In the genomic region with DNA sequence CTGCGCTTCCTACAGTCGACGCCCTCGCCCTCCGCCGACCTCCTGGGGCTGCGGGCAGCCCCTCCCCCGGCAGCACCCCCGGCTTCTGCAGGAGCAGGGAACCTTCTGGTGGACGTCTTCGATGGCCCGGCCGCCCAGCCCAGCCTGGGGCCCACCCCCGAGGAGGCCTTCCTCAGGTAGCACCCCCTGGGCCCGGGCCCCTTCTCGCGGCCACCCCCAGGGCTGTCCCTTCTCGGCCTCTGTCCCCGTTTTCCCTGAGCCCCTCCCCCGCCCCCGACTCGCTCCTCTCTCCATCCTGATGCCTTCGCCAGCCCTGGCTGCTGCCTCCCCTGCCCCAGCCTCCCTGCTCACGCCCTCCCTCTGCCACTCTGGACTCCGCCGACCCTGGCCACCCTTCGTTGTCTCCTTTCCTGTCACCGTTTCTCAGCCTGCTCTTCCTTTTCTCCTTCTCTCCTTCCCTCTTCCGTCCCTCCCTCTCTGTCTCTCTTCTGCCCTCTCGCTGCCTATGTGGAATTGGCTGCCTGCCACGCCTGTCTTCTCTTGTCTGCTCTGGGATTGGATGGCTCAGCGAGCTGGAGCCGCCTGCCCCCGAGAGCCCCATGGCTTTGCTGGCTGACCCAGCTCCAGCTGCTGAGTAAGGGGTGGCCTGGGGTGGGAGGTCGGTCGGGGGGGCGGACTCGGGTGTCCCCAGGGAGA, we compare ENCODE assay signal across 8 cellular contexts. TPM values are rescaled to one million over a fixed set of nuclear protein-coding genes. Genes with fewer than 3 reads are reported as not detected.
DNase-seq lines count a peak whose midpoint lies in the region; ATAC-seq and TF ChIP-seq lines count a peak whose summit lies in the region.

No MANE protein-coding gene starts in this region.

- H3K9me3 ChIP-seq in CD4-positive, alpha-beta memory T cell (ENCODE audit: control insufficient read depth in 1 of 2, low read length in 2 of 2) = no peaks in the 10 kb centered on the region

- H3K4me1 Mint-ChIP-seq in T-helper 2 cell treated with Interferon-gamma antibody and Interleukin-4, amounts not matched to agents 5 μg/mL and 100 μg/mL, for 36 hours (ENCODE audit: low read depth) = no peaks in the 10 kb centered on the region
- H3K4me1 Mint-ChIP-seq in CD4-positive, alpha-beta memory T cell = no peaks in the 10 kb centered on the region

- intact Hi-C loops in CD4-positive, alpha-beta memory T cell (cut with micrococcal nuclease) = no loop called here

- peak; percentile 75 for DNase-seq in HFF-Myc (ENCODE audit: extremely low read depth, low read depth)
- DNase-seq in T1000 (lab: John Stamatoyannopoulos, UW) = peak; percentile 51
- DNase-seq in globus pallidus (ENCODE audit: low spot score) = peak; percentile 91
- peak; percentile 93 for DNase-seq in omental fat pad (ENCODE audit: low spot score)
- DNase-seq in T-helper 2 cell treated with Interferon-gamma antibody and Interleukin-4, amounts not matched to agents 5 μg/mL and 100 μg/mL, for 36 hours (ENCODE audit: low spot score) = no peak
- no peak for DNase-seq in CD4-positive, alpha-beta memory T cell

- CTCF ChIA-PET in CD4-positive, alpha-beta memory T cell (lab: Charles Lee; ENCODE audit: partially characterized antibody) = no interaction called here

- ATAC-seq in omental fat pad (ENCODE audit: low FRiP score) (peak; percentile 72), GM21423 (IDR thresholded peaks at IDR 0.05; ENCODE audit: unreplicated experiment) (no peak), HG03432 (IDR thresholded peaks at IDR 0.05; ENCODE audit: unreplicated experiment) (no peak)

- H3K36me3 ChIP-seq in CD4-positive, alpha-beta memory T cell (ENCODE audit: insufficient read depth, low read length) = peaks cover 35% of the 10 kb centered on the region

- H3K4me3 ChIP-seq in HFF-Myc (replicated peaks; ENCODE audit: low read depth, low read length) = peak overlapping the region; percentile 5
- no peak overlapping the region for H3K4me3 ChIP-seq in CD4-positive, alpha-beta memory T cell (ENCODE audit: low read length in 2 of 2)

- peaks cover 28% of the 10 kb centered on the region for H3K36me3 Mint-ChIP-seq in T-helper 2 cell treated with Interferon-gamma antibody and Interleukin-4, amounts not matched to agents 5 μg/mL and 100 μg/mL, for 36 hours (ENCODE audit: low read depth)
- peaks cover 12 to 42% of the 10 kb centered on the region in 2 donors for H3K36me3 Mint-ChIP-seq in CD4-positive, alpha-beta memory T cell

- TF ChIP-seq CTCF in HFF-Myc (IDR thresholded peaks at IDR 0.05; ENCODE audit: low read depth, low read length, missing control alignments) (peak; percentile 14), omental fat pad (IDR thresholded peaks at IDR 0.05) (no peak)

- no peaks in the 10 kb centered on the region for H3K27me3 Mint-ChIP-seq in T-helper 2 cell treated with Interferon-gamma antibody and Interleukin-4, amounts not matched to agents 5 μg/mL and 100 μg/mL, for 36 hours (ENCODE audit: low read depth)
- H3K27me3 Mint-ChIP-seq in CD4-positive, alpha-beta memory T cell = no peaks in the 10 kb centered on the region

- H3K9me3 Mint-ChIP-seq in T-helper 2 cell treated with Interferon-gamma antibody and Interleukin-4, amounts not matched to agents 5 μg/mL and 100 μg/mL, for 36 hours = no peaks in the 10 kb centered on the region
- H3K9me3 Mint-ChIP-seq in CD4-positive, alpha-beta memory T cell = peaks cover 0 to 1% (median 0%) of the 10 kb centered on the region in 8 donors

- H3K27me3 ChIP-seq in CD4-positive, alpha-beta memory T cell (ENCODE audit: insufficient read depth, low read length) = no peaks in the 10 kb centered on the region

- POLR2A ChIA-PET in CD4-positive, alpha-beta memory T cell (lab: Charles Lee; ENCODE audit: partially characterized antibody) = interaction anchor here (1.3 kb wide), 1 partner anchor 11 kb away, joined by 4 read pairs; a partner anchor contains a TSS

- H3K4me1 ChIP-seq in CD4-positive, alpha-beta memory T cell (ENCODE audit: insufficient read depth, low read length) = no peaks in the 10 kb centered on the region

- H3K4me3 Mint-ChIP-seq in T-helper 2 cell treated with Interferon-gamma antibody and Interleukin-4, amounts not matched to agents 5 μg/mL and 100 μg/mL, for 36 hours = no peak overlapping the region
- no peak overlapping the region for H3K4me3 Mint-ChIP-seq in CD4-positive, alpha-beta memory T cell

- no peak overlapping the region for H3K27ac ChIP-seq in CD4-positive, alpha-beta memory T cell (ENCODE audit: low read depth, low read length)

- H3K27ac Mint-ChIP-seq in T-helper 2 cell treated with Interferon-gamma antibody and Interleukin-4, amounts not matched to agents 5 μg/mL and 100 μg/mL, for 36 hours = no peak overlapping the region
- peak overlapping the region in 1 of 7 donors; percentile 57 for H3K27ac Mint-ChIP-seq in CD4-positive, alpha-beta memory T cell

RNA-seq across cellular contexts. Expression of a gene that starts 11.0 kb away (rescaled TPM):
- total RNA-seq in omental fat pad = 10 to 100 TPM; 10.2 to 20.3 (median 17.0) TPM
- 10 to 100 TPM; 22.4 to 24.1 TPM for total RNA-seq in CD4-positive, alpha-beta memory T cell
- polyA plus RNA-seq in CD4-positive, alpha-beta memory T cell = 1 to 10 TPM; 4.9 to 7.4 TPM

RNA-seq across cellular contexts. Expression of a gene that starts 16.0 kb away (rescaled TPM):
- total RNA-seq in omental fat pad = 10 to 100 TPM; 14.4 to 32.2 (median 19.6) TPM
- 10 to 100 TPM; 41.8 to 48.8 TPM for total RNA-seq in CD4-positive, alpha-beta memory T cell
- polyA plus RNA-seq in CD4-positive, alpha-beta memory T cell = 10 to 100 TPM; 10.7 to 22.9 TPM

RNA-seq across cellular contexts. Expression of a gene that starts 35.3 kb away (rescaled TPM):
- 10 to 100 TPM; 63.9 to 88.0 (median 72.4) TPM for total RNA-seq in omental fat pad
- total RNA-seq in CD4-positive, alpha-beta memory T cell = 10 to 100 TPM; 55.5 to 56.2 TPM
- 1 to 10 TPM; 2.6 to 9.5 TPM for polyA plus RNA-seq in CD4-positive, alpha-beta memory T cell

RNA-seq across cellular contexts. Expression of a gene that starts 39.0 kb away (rescaled TPM):
- total RNA-seq in omental fat pad = 10 to 100 TPM in 1 of 4 donors, under 1 TPM in 3; 0.36 to 14.2 (median 0.44) TPM
- 1 to 10 TPM in 1 of 2 experiments, under 1 TPM in 1; 0.90 to 1.1 TPM for total RNA-seq in CD4-positive, alpha-beta memory T cell
- under 1 TPM; 0.16 to 0.56 TPM for polyA plus RNA-seq in CD4-positive, alpha-beta memory T cell

RNA-seq across cellular contexts. Expression of a gene that starts 48.8 kb away (rescaled TPM):
- total RNA-seq in omental fat pad = 10 to 100 TPM; 37.3 to 64.8 (median 58.1) TPM
- 100 to 1,000 TPM; 150 to 156 TPM for total RNA-seq in CD4-positive, alpha-beta memory T cell
- polyA plus RNA-seq in CD4-positive, alpha-beta memory T cell = 10 to 100 TPM; 40.7 to 57.9 TPM

Comparison
In these comparisons a context has a peak if more than half of its experiments do, and no peak if none do; other contexts are left out.
1. DNase-seq: peak in HFF-Myc (single experiment), T1000 (single experiment), globus pallidus (single experiment) and omental fat pad (single experiment); none in T-helper 2 cell treated with Interferon-gamma antibody and Interleukin-4, amounts not matched to agents 5 μg/mL and 100 μg/mL, for 36 hours (single experiment) and CD4-positive, alpha-beta memory T cell (0 of 5).